ENCODE assay signal across 31 cellular contexts in the genomic region with DNA sequence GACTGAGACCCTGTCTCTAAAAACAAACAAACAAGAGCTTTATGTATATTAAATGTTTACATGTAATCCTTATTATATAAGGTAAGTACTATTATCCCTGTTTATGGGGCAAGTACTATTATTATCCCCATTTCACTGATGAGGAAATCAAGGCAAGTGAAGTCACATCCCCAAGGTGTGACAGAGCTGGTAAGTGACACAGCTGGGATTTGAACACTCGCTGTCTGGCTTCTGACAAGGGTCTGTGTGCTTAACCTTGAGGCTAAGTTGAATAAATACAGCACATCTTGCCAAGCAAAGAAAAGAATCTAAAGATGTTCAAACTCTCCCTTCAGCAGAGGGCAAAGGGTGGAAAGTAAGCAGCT.
DNase-seq lines count a peak whose midpoint lies in the region; ATAC-seq, FAIRE-seq and TF ChIP-seq lines count a peak whose summit lies in the region.
"Had no signal": no experiment of that assay in that cellular context is flagged by ENCODE, and none has a peak within 500 bp of the region (broad histone marks: within the 10 kb centered on the region; RNA-seq: fewer than 3 reads in every experiment).

No MANE protein-coding gene starts in this region.

- no peak for TF ChIP-seq EP300 in K562 (IDR thresholded peaks at IDR 0.05; ENCODE audit: low read length)

- H3K9me3 ChIP-seq in K562 (replicated peaks; ENCODE audit: control insufficient read depth, insufficient read depth, low read depth, low read length), result no peaks in the 10 kb centered on the region
- no peaks in the 10 kb centered on the region for H3K9me3 ChIP-seq in osteoblast (ENCODE audit: low read depth, low read length)
- H3K9me3 ChIP-seq in mesenchymal stem cell (ENCODE audit: control insufficient read depth, low read length), result peaks cover 12% of the 10 kb centered on the region
- H3K9me3 ChIP-seq: ascending aorta, HAP-1, SJSA1, upper lobe of left lung had no signal

- DNase-seq in NCI-H2227 (lab: John Stamatoyannopoulos, UW; ENCODE audit: unreplicated experiment) (peak; percentile 42), NCI-H2227 treated with DMSO at 0.1 percent for 48 hours (lab: John Stamatoyannopoulos, UW) (no peak), GM23338 (ENCODE audit: low spot score) (no peak), K562 (ENCODE audit: extremely low read depth in 1 of 4, low spot score in 3 of 4) (no peak), osteoblast (ENCODE audit: insufficient read length, low spot score, missing footprints) (peak; percentile 35), mesenchymal stem cell (no peak), medulla oblongata (ENCODE audit: extremely low spot score) (no peak)
- no peak for DNase-seq in activated naive CD8-positive, alpha-beta T cell treated with anti-CD3 and anti-CD28 coated beads for 36 hours
- DNase-seq: activated CD4-positive, alpha-beta T cell treated with anti-CD3 and anti-CD28 coated beads for 48 hours; activated effector memory CD4-positive, alpha-beta T cell treated with anti-CD3 and anti-CD28 coated beads, Interleukin-2, amount 50 U/mL, for 16 hours; CD4-positive, CD25-positive, alpha-beta regulatory T cell; left cardiac atrium; NCI-H1048; NCI-H187; NCI-H2171 treated with DMSO at 0.1 percent for 48 hours; NCI-H524 treated with DMSO at 0.1 percent for 48 hours; stimulated activated naive B cell treated with anti-CD40 and anti-IgM and Interleukin-4, amounts not matched to agents 10 μg/mL and 1 μg/mL and 100 μg/mL, for 72 hours; substantia nigra; T1000 had no signal

- CTCF ChIA-PET in K562 (lab: Yijun Ruan, JAX; ENCODE audit: low intra/inter-chr PET ratio), result no interaction called here

- H3K23ac ChIP-seq in mesenchymal stem cell (ENCODE audit: low read length in 2 of 2), result no peak overlapping the region

- H2BK12ac ChIP-seq in mesenchymal stem cell (ENCODE audit: low read length in 2 of 2), result no peak overlapping the region

- intact Hi-C loops in K562 (cut with micrococcal nuclease), result no loop called here

- POLR2A ChIA-PET in K562 (lab: Yijun Ruan, JAX), result interaction anchor here (0.6 kb wide), 1 partner anchor 20 kb away, joined by 3 read pairs; no protein-coding TSS in a partner anchor

- H3K4ac ChIP-seq in mesenchymal stem cell (ENCODE audit: low read depth in 1 of 2, low read length in 2 of 2), result no peak overlapping the region

- H3K9ac ChIP-seq in K562 (ENCODE audit: insufficient read depth in 1 of 2, low read depth in 2 of 2, low read length in 2 of 2) (no peak overlapping the region), mesenchymal stem cell (ENCODE audit: low read length) (no peak overlapping the region)

- H3K18ac ChIP-seq in mesenchymal stem cell (ENCODE audit: low read depth in 1 of 2, low read length in 2 of 2), result no peak overlapping the region

- no peak overlapping the region for H3K4me3 Mint-ChIP-seq in GM23338
- H3K4me3 Mint-ChIP-seq in activated naive CD8-positive, alpha-beta T cell treated with anti-CD3 and anti-CD28 coated beads for 36 hours, result no peak overlapping the region
- H3K4me3 Mint-ChIP-seq: activated T-cell treated with anti-CD3 and anti-CD28 coated beads, Interleukin-2, amount 50 U/mL, for 24 hours; CD4-positive, CD25-positive, alpha-beta regulatory T cell; immature natural killer cell; nephron; stimulated activated naive B cell treated with anti-CD40 and anti-IgM and Interleukin-4, amounts not matched to agents 10 μg/mL and 1 μg/mL and 100 μg/mL, for 72 hours had no signal

- no peaks in the 10 kb centered on the region for H3K79me1 ChIP-seq in mesenchymal stem cell (replicated peaks; ENCODE audit: low read length, poor library complexity, severe bottlenecking)

- no peak overlapping the region for H3K14ac ChIP-seq in mesenchymal stem cell (ENCODE audit: low read length in 2 of 2)

- H4K91ac ChIP-seq in mesenchymal stem cell (ENCODE audit: low read length), result no peak overlapping the region

- H3K9me1 ChIP-seq in K562 (ENCODE audit: control insufficient read depth, insufficient read depth, low read length), result no peaks in the 10 kb centered on the region

- H4K8ac ChIP-seq in mesenchymal stem cell (ENCODE audit: low read length), result no peak overlapping the region

- in situ Hi-C loops in K562 (cut with MboI), result no loop called here

- peaks cover 2% of the 10 kb centered on the region; the same call in 2 of the 3 replicates for H3K9me3 Mint-ChIP-seq in GM23338
- H3K9me3 Mint-ChIP-seq in activated naive CD8-positive, alpha-beta T cell treated with anti-CD3 and anti-CD28 coated beads for 36 hours, result peaks cover 3% of the 10 kb centered on the region
- H3K9me3 Mint-ChIP-seq: immature natural killer cell had no signal

- no TSS peak for BruUV-seq in K562 (replicated peaks; lab: Mats Ljungman, UMichigan)

- peaks cover 40% of the 10 kb centered on the region for H3K9me2 ChIP-seq in GM23338 (ENCODE audit: insufficient read depth)

- H3K27ac ChIP-seq in GM23338 (ENCODE audit: low read depth), result no peak overlapping the region
- H3K27ac ChIP-seq in K562 (ENCODE audit: extremely low read depth, low read depth, low read length), result no peak overlapping the region
- H3K27ac ChIP-seq in osteoblast (ENCODE audit: low read depth, low read length), result no peak overlapping the region
- H3K27ac ChIP-seq in mesenchymal stem cell (ENCODE audit: low read length, poor library complexity, severe bottlenecking), result no peak overlapping the region
- H3K27ac ChIP-seq: ascending aorta, SJSA1, skin epidermis, VCaP had no signal

- no peak overlapping the region for H3K27ac Mint-ChIP-seq in GM23338
- H3K27ac Mint-ChIP-seq in activated naive CD8-positive, alpha-beta T cell treated with anti-CD3 and anti-CD28 coated beads for 36 hours, result no peak overlapping the region
- H3K27ac Mint-ChIP-seq: activated T-cell treated with anti-CD3 and anti-CD28 coated beads, Interleukin-2, amount 50 U/mL, for 24 hours; CD4-positive, CD25-positive, alpha-beta regulatory T cell; immature natural killer cell; nephron; stimulated activated naive B cell treated with anti-CD40 and anti-IgM and Interleukin-4, amounts not matched to agents 10 μg/mL and 1 μg/mL and 100 μg/mL, for 72 hours had no signal

- no peak for TF ChIP-seq POLR2A in K562 (conservative IDR thresholded peaks at IDR 0.05)

- H3K36me3 ChIP-seq in GM23338 (ENCODE audit: insufficient read depth) (no peaks in the 10 kb centered on the region), K562 (ENCODE audit: control insufficient read depth, insufficient read depth, low read length) (no peaks in the 10 kb centered on the region), osteoblast (ENCODE audit: insufficient read depth, low read length) (no peaks in the 10 kb centered on the region), mesenchymal stem cell (ENCODE audit: control insufficient read depth in 1 of 2, insufficient read depth in 2 of 2, low read depth in 1 of 2, low read length in 2 of 2) (no peaks in the 10 kb centered on the region)
- H3K36me3 ChIP-seq: ascending aorta, HAP-1, SJSA1, upper lobe of left lung had no signal

- H3K4me1 Mint-ChIP-seq in GM23338, result no peaks in the 10 kb centered on the region
- peaks cover 7% of the 10 kb centered on the region for H3K4me1 Mint-ChIP-seq in activated naive CD8-positive, alpha-beta T cell treated with anti-CD3 and anti-CD28 coated beads for 36 hours
- H3K4me1 Mint-ChIP-seq: nephron had no signal

- H4K20me1 ChIP-seq in GM23338 (replicated peaks; ENCODE audit: insufficient read depth), result no peaks in the 10 kb centered on the region
- no peaks in the 10 kb centered on the region for H4K20me1 ChIP-seq in K562 (replicated peaks; ENCODE audit: control insufficient read depth, insufficient read depth, low read length)
- no peaks in the 10 kb centered on the region for H4K20me1 ChIP-seq in osteoblast (ENCODE audit: insufficient read depth, low read length)

- ATAC-seq in GM23338, result no peak
- ATAC-seq in K562, result no peak
- ATAC-seq: stimulated activated naive B cell treated with anti-CD40 and anti-IgM and Interleukin-4, amounts not matched to agents 10 μg/mL and 1 μg/mL and 100 μg/mL, for 72 hours had no signal

- H3K79me2 ChIP-seq in GM23338 (replicated peaks; ENCODE audit: insufficient read depth), result no peaks in the 10 kb centered on the region
- H3K79me2 ChIP-seq in K562 (ENCODE audit: control insufficient read depth, insufficient read depth, low read length), result no peaks in the 10 kb centered on the region
- no peaks in the 10 kb centered on the region for H3K79me2 ChIP-seq in osteoblast (ENCODE audit: insufficient read depth, low read length)

- peaks cover 4% of the 10 kb centered on the region for H3K27me3 Mint-ChIP-seq in GM23338 (ENCODE audit: insufficient read depth, low read depth, poor library complexity)
- H3K27me3 Mint-ChIP-seq in activated naive CD8-positive, alpha-beta T cell treated with anti-CD3 and anti-CD28 coated beads for 36 hours, result no peaks in the 10 kb centered on the region
- H3K27me3 Mint-ChIP-seq: activated T-cell treated with anti-CD3 and anti-CD28 coated beads, Interleukin-2, amount 50 U/mL, for 24 hours; stimulated activated naive B cell treated with anti-CD40 and anti-IgM and Interleukin-4, amounts not matched to agents 10 μg/mL and 1 μg/mL and 100 μg/mL, for 72 hours had no signal

- H2AFZ ChIP-seq in GM23338 (peak overlapping the region; percentile 87; the same call in 1 of the 2 replicates), K562 (ENCODE audit: low read depth, low read length) (no peak overlapping the region), osteoblast (ENCODE audit: low read length) (no peak overlapping the region), mesenchymal stem cell (ENCODE audit: low read depth, low read length) (no peak overlapping the region)

- H2BK5ac ChIP-seq in mesenchymal stem cell (ENCODE audit: low read depth, low read length, poor library complexity, severe bottlenecking), result no peak overlapping the region

- no peak overlapping the region for H2AK5ac ChIP-seq in mesenchymal stem cell (ENCODE audit: low read length, severe bottlenecking)

- H3F3A ChIP-seq in GM23338 (replicated peaks; ENCODE audit: low read depth), result peaks cover 17% of the 10 kb centered on the region

- H3K4me3 ChIP-seq in GM23338, result no peak overlapping the region
- H3K4me3 ChIP-seq in K562, result no peak overlapping the region
- H3K4me3 ChIP-seq in osteoblast (ENCODE audit: insufficient read depth, low read length), result no peak overlapping the region
- H3K4me3 ChIP-seq in mesenchymal stem cell (ENCODE audit: insufficient read depth in 1 of 2, low read depth in 1 of 2, low read length in 2 of 2), result no peak overlapping the region
- H3K4me3 ChIP-seq: ascending aorta, HAP-1, SJSA1, skin epidermis, upper lobe of left lung had no signal

- H2BK120ac ChIP-seq in mesenchymal stem cell (ENCODE audit: low read depth, low read length), result no peak overlapping the region

- TF ChIP-seq RAD21 in K562 (CRISPR knock-in tag; conservative IDR thresholded peaks at IDR 0.05 in 1 of 2, IDR thresholded peaks at IDR 0.05 in 1 of 2), result no peak

- no peaks in the 10 kb centered on the region; the same call in 2 of the 3 replicates for H3K36me3 Mint-ChIP-seq in GM23338 (ENCODE audit: low read depth)
- H3K36me3 Mint-ChIP-seq in activated naive CD8-positive, alpha-beta T cell treated with anti-CD3 and anti-CD28 coated beads for 36 hours, result peaks cover 2% of the 10 kb centered on the region
- H3K36me3 Mint-ChIP-seq: CD4-positive, CD25-positive, alpha-beta regulatory T cell; immature natural killer cell had no signal

- TF ChIP-seq CTCF in GM23338 (conservative IDR thresholded peaks at IDR 0.05; ENCODE audit: low read depth in 2 of 2), result no peak
- TF ChIP-seq CTCF in K562 (IDR thresholded peaks at IDR 0.05 in 2 of 3, conservative IDR thresholded peaks at IDR 0.05 in 1 of 3; ENCODE audit: insufficient read depth in 2 of 3, low read depth in 1 of 3, low read length in 3 of 3), result no peak
- no peak for TF ChIP-seq CTCF in osteoblast (IDR thresholded peaks at IDR 0.05; ENCODE audit: extremely low read depth, low read depth, low read length)

- no peak for FAIRE-seq in K562 (lab: Jason Lieb, UNC)
- FAIRE-seq: colon, GM19239, RCC 7860 had no signal

- H2BK15ac ChIP-seq in mesenchymal stem cell (ENCODE audit: low read depth, poor library complexity, severe bottlenecking), result no peak overlapping the region

- H3K4me1 ChIP-seq in GM23338 (ENCODE audit: insufficient read depth), result peaks cover 14% of the 10 kb centered on the region
- H3K4me1 ChIP-seq in K562 (replicated peaks in 1 of 2; ENCODE audit: control insufficient read depth in 2 of 2, insufficient read depth in 2 of 2, low read length in 2 of 2), result peaks cover 9 to 18% of the 10 kb centered on the region in 2 experiments
- peaks cover 1% of the 10 kb centered on the region for H3K4me1 ChIP-seq in osteoblast (ENCODE audit: insufficient read depth, low read length)
- peaks cover 2% of the 10 kb centered on the region for H3K4me1 ChIP-seq in mesenchymal stem cell (ENCODE audit: control insufficient read depth, insufficient read depth, low read depth, low read length)
- H3K4me1 ChIP-seq: HAP-1 had no signal

- 5% methylated on average over 1 of the region's 1 CpG for WGBS in K562 (ENCODE audit: insufficient coverage, low coverage, missing lambda C conversion rate)
- 88% methylated on average over 1 of the region's 1 CpG for WGBS in mesenchymal stem cell

- H3K27me3 ChIP-seq in GM23338 (ENCODE audit: insufficient read depth), result peaks cover 13% of the 10 kb centered on the region; the same call in 1 of the 2 replicates
- H3K27me3 ChIP-seq in K562 (ENCODE audit: control insufficient read depth in 2 of 2, insufficient read depth in 2 of 2, low read length in 2 of 2), result peaks cover 53 to 55% of the 10 kb centered on the region in 2 experiments
- H3K27me3 ChIP-seq in osteoblast (ENCODE audit: insufficient read depth, low read length), result peaks cover 59% of the 10 kb centered on the region
- H3K27me3 ChIP-seq in mesenchymal stem cell (ENCODE audit: control insufficient read depth in 1 of 2, insufficient read depth in 1 of 2, low read length in 2 of 2), result peaks cover 61 to 64% of the 10 kb centered on the region in 2 experiments
- H3K27me3 ChIP-seq: ascending aorta, SJSA1 had no signal

- no peak overlapping the region for H3K4me2 ChIP-seq in GM23338
- no peak overlapping the region for H3K4me2 ChIP-seq in K562 (ENCODE audit: insufficient read depth, low read length)
- H3K4me2 ChIP-seq in osteoblast (ENCODE audit: insufficient read depth, low read length), result no peak overlapping the region
- no peak overlapping the region for H3K4me2 ChIP-seq in mesenchymal stem cell (ENCODE audit: low read length, poor library complexity, severe bottlenecking)

Comparison
In these comparisons a context has a peak if more than half of its experiments do, and no peak if none do; other contexts are left out.
1. DNase-seq: peak in NCI-H2227 (single experiment) and osteoblast (single experiment); none in NCI-H2227 treated with DMSO at 0.1 percent for 48 hours (single experiment), GM23338 (single experiment), K562 (0 of 4), mesenchymal stem cell (single experiment), medulla oblongata (single experiment) and activated naive CD8-positive, alpha-beta T cell treated with anti-CD3 and anti-CD28 coated beads for 36 hours (single experiment).